ENCODE assay signal across 8 cellular contexts in the genomic region with DNA sequence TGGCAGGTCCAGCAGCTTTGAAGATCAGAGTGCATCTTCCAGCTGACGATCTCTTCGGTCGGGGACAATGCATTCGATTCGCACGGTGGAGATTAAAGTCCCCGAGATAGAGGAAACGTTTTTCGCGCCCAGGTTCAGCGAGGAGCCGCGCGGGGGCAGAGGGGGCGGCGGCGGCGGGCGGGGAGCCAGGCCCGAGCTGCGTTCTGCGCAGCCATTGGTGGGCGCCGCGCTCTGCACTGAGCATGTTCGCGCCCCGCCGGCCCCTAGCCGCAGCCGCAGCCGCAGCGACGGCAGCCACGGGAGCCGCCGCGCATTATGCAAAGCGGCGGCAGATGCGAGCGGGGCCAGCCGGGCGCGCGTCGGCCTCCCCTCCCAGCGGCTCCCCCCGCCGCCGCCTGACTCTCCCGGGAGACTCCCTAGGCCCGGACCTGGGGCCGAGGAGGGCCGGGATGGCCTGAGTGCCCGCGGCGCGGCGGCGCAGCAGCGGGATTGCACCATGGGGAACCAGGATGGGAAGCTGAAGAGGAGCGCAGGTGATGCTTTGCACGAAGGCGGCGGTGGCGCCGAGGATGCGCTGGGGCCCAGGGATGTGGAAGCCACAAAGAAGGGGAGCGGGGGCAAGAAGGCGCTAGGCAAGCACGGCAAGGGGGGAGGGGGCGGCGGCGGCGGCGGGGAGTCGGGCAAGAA. TPM values are rescaled to one million over a fixed set of nuclear protein-coding genes. Genes with fewer than 3 reads are reported as not detected.
DNase-seq lines count a peak whose midpoint lies in the region; ATAC-seq and TF ChIP-seq lines count a peak whose summit lies in the region.

A gene (plus strand): TSS at position 270 of the 687 bp plus-strand sequence. CDS start 227 bp downstream, at position 497.

- H3K27ac Mint-ChIP-seq in type B pancreatic cell = no peak within 1 kb of the TSS

- no peaks in the 10 kb centered on the region for H3K79me2 ChIP-seq in mesendoderm (ENCODE audit: control insufficient read depth, insufficient read depth, low read length)

- TF ChIP-seq CTCF in colonic mucosa (IDR thresholded peaks at IDR 0.05) = no peak
- TF ChIP-seq CTCF in type B pancreatic cell (conservative IDR thresholded peaks at IDR 0.05) = no peak

- peak; percentile 54 to 62 for ATAC-seq in activated T-cell treated with anti-CD3 and anti-CD28 coated beads, Interleukin-2, amount 50 U/mL, for 4 hours
- ATAC-seq in HG03521 (IDR thresholded peaks at IDR 0.05; ENCODE audit: unreplicated experiment) (no peak), HG02610 (IDR thresholded peaks at IDR 0.05; ENCODE audit: unreplicated experiment) (no peak)

- H4K5ac ChIP-seq in mesendoderm (ENCODE audit: low read length) = no peak within 1 kb of the TSS

- no peak within 1 kb of the TSS for H3K4ac ChIP-seq in mesendoderm (ENCODE audit: low read depth, low read length)

- no peak within 1 kb of the TSS for H3K23ac ChIP-seq in mesendoderm (ENCODE audit: low read length)

- intact Hi-C loops in colonic mucosa (cut with DNase I) = no loop called here

- H2BK15ac ChIP-seq in mesendoderm (replicated peaks; ENCODE audit: low read depth) = no peak within 1 kb of the TSS

- H3K9ac ChIP-seq in colonic mucosa (ENCODE audit: low read depth in 2 of 2, low read length in 2 of 2) (no peak within 1 kb of the TSS), mesendoderm (ENCODE audit: low read length) (peak within 1 kb of the TSS; percentile 73)

- H3K27me3 Mint-ChIP-seq in activated T-cell treated with anti-CD3 and anti-CD28 coated beads, Interleukin-2, amount 50 U/mL, for 4 hours (ENCODE audit: low read depth) = peaks cover 31% of the 10 kb centered on the region
- H3K27me3 Mint-ChIP-seq in type B pancreatic cell = peaks cover 63% of the 10 kb centered on the region

- H3K4me3 ChIP-seq in colonic mucosa (peak within 1 kb of the TSS; percentile 40), mesendoderm (ENCODE audit: low read length) (peak within 1 kb of the TSS; percentile 51)

- no CpG with 5 or more reads among the region's 78 CpGs for WGBS in mesendoderm (ENCODE audit: extremely low coverage, insufficient coverage, low lambda C conversion rate)

- no peak within 1 kb of the TSS for H2BK5ac ChIP-seq in mesendoderm (ENCODE audit: low read length)

- peaks cover 2% of the 10 kb centered on the region for H3K79me1 ChIP-seq in mesendoderm (ENCODE audit: low read length)

- peak within 1 kb of the TSS; percentile 80 for H3K56ac ChIP-seq in mesendoderm (ENCODE audit: low read length)

- H3K4me2 ChIP-seq in mesendoderm (ENCODE audit: low read length) = peak within 1 kb of the TSS; percentile 61

- no peak for DNase-seq in activated T-cell treated with anti-CD3 and anti-CD28 coated beads, Interleukin-2, amount 50 U/mL, for 4 hours
- no peak for DNase-seq in activated T-cell treated with anti-CD3 and anti-CD28 coated beads, Interleukin-2, amount 50 U/mL, for 1 hour
- DNase-seq in NCI-H524 (lab: John Stamatoyannopoulos, UW) = peak; percentile 64 to 78
- peak; percentile 22 for DNase-seq in colonic mucosa
- DNase-seq in mesendoderm = peak; percentile 76
- peak; percentile 75 for DNase-seq in type B pancreatic cell (ENCODE audit: extremely low spot score, unreplicated experiment)

- H3K4me3 Mint-ChIP-seq in activated T-cell treated with anti-CD3 and anti-CD28 coated beads, Interleukin-2, amount 50 U/mL, for 4 hours = no peak within 1 kb of the TSS
- peak within 1 kb of the TSS; percentile 90 for H3K4me3 Mint-ChIP-seq in type B pancreatic cell

- H4K8ac ChIP-seq in mesendoderm (ENCODE audit: low read depth, low read length) = no peak within 1 kb of the TSS

- peak within 1 kb of the TSS; percentile 15 for H3K18ac ChIP-seq in mesendoderm (ENCODE audit: low read length)

- H2AK5ac ChIP-seq in mesendoderm (ENCODE audit: low read length) = no peak within 1 kb of the TSS

- H3K36me3 ChIP-seq in colonic mucosa (no peaks in the 10 kb centered on the region), mesendoderm (ENCODE audit: control insufficient read depth, insufficient read depth, low read length) (no peaks in the 10 kb centered on the region)

- no peak within 1 kb of the TSS for H2BK120ac ChIP-seq in mesendoderm (ENCODE audit: low read depth, low read length)

- no peaks in the 10 kb centered on the region for H3K36me3 Mint-ChIP-seq in activated T-cell treated with anti-CD3 and anti-CD28 coated beads, Interleukin-2, amount 50 U/mL, for 4 hours (ENCODE audit: insufficient read depth)
- peaks cover 3% of the 10 kb centered on the region for H3K36me3 Mint-ChIP-seq in type B pancreatic cell

- no peaks in the 10 kb centered on the region for H3K9me3 ChIP-seq in colonic mucosa

- H3K4me1 ChIP-seq in colonic mucosa = no peaks in the 10 kb centered on the region
- H3K4me1 ChIP-seq in mesendoderm (ENCODE audit: control insufficient read depth, low read depth, low read length) = peaks cover 4% of the 10 kb centered on the region

- peaks cover 3% of the 10 kb centered on the region for H3K4me1 Mint-ChIP-seq in activated T-cell treated with anti-CD3 and anti-CD28 coated beads, Interleukin-2, amount 50 U/mL, for 4 hours (ENCODE audit: low read depth)
- H3K4me1 Mint-ChIP-seq in type B pancreatic cell (ENCODE audit: unreplicated experiment) = peaks cover 8% of the 10 kb centered on the region

- no peaks in the 10 kb centered on the region for H3K9me3 Mint-ChIP-seq in activated T-cell treated with anti-CD3 and anti-CD28 coated beads, Interleukin-2, amount 50 U/mL, for 4 hours
- H3K9me3 Mint-ChIP-seq in type B pancreatic cell = no peaks in the 10 kb centered on the region

- peaks cover 29% of the 10 kb centered on the region for H3K27me3 ChIP-seq in colonic mucosa
- no peaks in the 10 kb centered on the region for H3K27me3 ChIP-seq in mesendoderm (ENCODE audit: insufficient read depth, low read length, poor library complexity)

- no peak within 1 kb of the TSS for H3K27ac ChIP-seq in colonic mucosa
- no peak within 1 kb of the TSS for H3K27ac ChIP-seq in mesendoderm (ENCODE audit: low read depth, low read length)

RNA-seq across cellular contexts. Expression of the gene that starts here (rescaled TPM):
- not detected for total RNA-seq in activated T-cell treated with anti-CD3 and anti-CD28 coated beads, Interleukin-2, amount 50 U/mL, for 4 hours
- total RNA-seq in colonic mucosa (1 to 10 TPM in 1 of 2 donors, under 1 TPM in 1; 0.62 to 3.0 TPM), type B pancreatic cell (ENCODE audit: low replicate concordance) (2.4 and 4.3 TPM in 2 replicates)
- polyA plus RNA-seq in mesendoderm (2013, experiment 1 of 2) = 2.0 TPM
- 1.9 TPM for polyA plus RNA-seq in mesendoderm (2013, experiment 2 of 2)

Comparison
In these comparisons a context has a peak if more than half of its experiments do, and no peak if none do; other contexts are left out.
1. Peak in ATAC-seq in activated T-cell treated with anti-CD3 and anti-CD28 coated beads, Interleukin-2, amount 50 U/mL, for 4 hours; RNA of the gene not detected or under 1 TPM.
2. DNase-seq: peak in NCI-H524 (2 of 2), colonic mucosa (single experiment), mesendoderm (single experiment) and type B pancreatic cell (single experiment); none in activated T-cell treated with anti-CD3 and anti-CD28 coated beads, Interleukin-2, amount 50 U/mL, for 4 hours (single experiment) and activated T-cell treated with anti-CD3 and anti-CD28 coated beads, Interleukin-2, amount 50 U/mL, for 1 hour (single experiment).